ENCODE assay signal across 9 cellular contexts in the genomic region with DNA sequence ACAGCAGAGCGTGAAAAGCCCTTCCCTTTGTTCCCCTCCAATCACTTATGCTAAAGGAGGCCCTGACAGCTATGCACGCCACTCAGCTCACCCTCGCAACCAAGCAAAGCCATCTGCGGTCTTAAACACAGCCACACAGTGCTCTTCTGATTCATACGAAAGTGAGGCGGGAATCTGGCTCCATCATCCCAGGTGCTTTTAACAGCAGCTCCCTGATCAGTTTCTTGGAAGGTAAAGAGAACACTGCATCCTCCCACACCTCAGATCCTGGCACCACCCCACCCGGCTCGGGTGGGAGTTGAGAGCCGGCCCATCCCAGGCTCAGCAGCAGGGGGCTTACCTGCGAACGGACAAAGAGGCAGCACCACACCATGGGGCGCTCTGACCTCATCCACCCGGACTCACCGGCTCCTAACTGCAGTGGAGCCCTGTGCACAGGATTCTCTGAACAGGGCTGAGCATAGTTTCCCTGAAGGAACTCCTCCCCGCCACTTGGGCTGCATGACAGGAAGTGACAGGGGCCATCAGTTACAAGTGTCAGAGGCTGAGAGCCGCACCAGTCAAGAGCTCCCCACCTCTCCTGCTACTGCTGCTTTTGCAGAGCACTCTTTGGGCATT.
DNase-seq lines count a peak whose midpoint lies in the region; ATAC-seq, FAIRE-seq and TF ChIP-seq lines count a peak whose summit lies in the region.
"Had no signal": no experiment of that assay in that cellular context is flagged by ENCODE, and none has a peak within 500 bp of the region (broad histone marks: within the 10 kb centered on the region; RNA-seq: fewer than 3 reads in every experiment).

No MANE protein-coding gene starts in this region.

- no peak for TF ChIP-seq POLR2A in transverse colon (IDR thresholded peaks at IDR 0.05)

- H4K20me1 ChIP-seq in OCI-LY3 (ENCODE audit: insufficient read depth, low read length) (no peaks in the 10 kb centered on the region), SK-N-SH (ENCODE audit: insufficient read depth) (no peaks in the 10 kb centered on the region)

- peak overlapping the region; percentile 98 for H3K4me2 ChIP-seq in OCI-LY3 (ENCODE audit: low read length)
- no peak overlapping the region for H3K4me2 ChIP-seq in SK-N-SH

- no peaks in the 10 kb centered on the region for H3K27me3 Mint-ChIP-seq in natural killer cell (ENCODE audit: low read depth in 2 of 2)

- no peaks in the 10 kb centered on the region for H3K9me3 ChIP-seq in OCI-LY3 (ENCODE audit: insufficient read depth, low read length)
- H3K9me3 ChIP-seq in transverse colon: no peaks in the 10 kb centered on the region
- no peaks in the 10 kb centered on the region for H3K9me3 ChIP-seq in WERI-Rb-1 (ENCODE audit: severe bottlenecking)
- H3K9me3 ChIP-seq in SK-N-SH: no peaks in the 10 kb centered on the region

- H3K4me1 ChIP-seq in OCI-LY3 (ENCODE audit: low read length): peaks cover 61% of the 10 kb centered on the region
- peaks cover 0 to 30% (median 5%) of the 10 kb centered on the region in 4 donors for H3K4me1 ChIP-seq in transverse colon
- H3K4me1 ChIP-seq in SK-N-SH (ENCODE audit: control insufficient read depth in 1 of 2, insufficient read depth in 2 of 2, low read depth in 1 of 2, low read length in 1 of 2): no peaks in the 10 kb centered on the region

- H3K27ac ChIP-seq in OCI-LY3 (ENCODE audit: low read length) (peak overlapping the region; percentile 96), transverse colon (peak overlapping the region; percentile 47 to 55 (median 50)), WERI-Rb-1 (no peak overlapping the region), SK-N-SH (ENCODE audit: low read depth in 2 of 2, low read length in 1 of 2) (no peak overlapping the region)

- DNase-seq in GM18507 (ENCODE audit: extremely low spot score, insufficient read length, low read depth) (peak; percentile 23), activated gamma-delta T cell treated with Interleukin-2 at 50 U/mL for 16 hours (peak; percentile 65), natural killer cell (peak; percentile 54), transverse colon (peak; percentile 49), WERI-Rb-1 (no peak), SK-N-SH (no peak)

- H3K36me3 ChIP-seq in OCI-LY3 (replicated peaks; ENCODE audit: low read depth, low read length) (no peaks in the 10 kb centered on the region), transverse colon (no peaks in the 10 kb centered on the region), WERI-Rb-1 (no peaks in the 10 kb centered on the region), SK-N-SH (replicated peaks in 1 of 2; ENCODE audit: control insufficient read depth in 1 of 2, insufficient read depth in 2 of 2, low read length in 1 of 2) (no peaks in the 10 kb centered on the region)

- TF ChIP-seq RAD21 in SK-N-SH (IDR thresholded peaks at IDR 0.05; ENCODE audit: low read length): no peak

- H3K9me2 ChIP-seq in SK-N-SH: no peaks in the 10 kb centered on the region

- H2AFZ ChIP-seq in OCI-LY3 (ENCODE audit: low read depth, low read length): peak overlapping the region; percentile 73
- H2AFZ ChIP-seq in SK-N-SH (ENCODE audit: low read depth): no peak overlapping the region

- ATAC-seq in HG02885 (IDR thresholded peaks at IDR 0.05; ENCODE audit: poor library complexity, unreplicated experiment): peak; percentile 61
- peak; percentile 93 to 95 (median 93) for ATAC-seq in natural killer cell

- WGBS in transverse colon (ENCODE audit: low coverage in 1 of 2), 2 donors: 71 to 72% methylated on average over 3 to 16 of the region's 16 CpGs
- WGBS in SK-N-SH (ENCODE audit: low lambda C conversion rate): 97% methylated on average over 9 of the region's 16 CpGs

- in situ Hi-C loops in transverse colon (cut with MboI; ENCODE audit: low pct_ligation_motif_present in 1 of 4, low pct_unique_long_range_greater_than_20kb in 1 of 4, low sequenced_read_pairs in 3 of 4): no loop called here

- intact Hi-C loops in natural killer cell (cut with micrococcal nuclease): loop anchor here (5.0 to 10.0 kb wide), 3 partner anchors 49 to 214 kb away; a partner anchor contains a TSS
- intact Hi-C loops in transverse colon (cut with DNase I; ENCODE audit: low total_unique reads): no loop called here

- no peaks in the 10 kb centered on the region for H3K36me3 Mint-ChIP-seq in natural killer cell

- peak overlapping the region; percentile 86 for H3K4me3 Mint-ChIP-seq in natural killer cell

- no peaks in the 10 kb centered on the region for H3K9me3 Mint-ChIP-seq in natural killer cell

- 0 out of 2 replicates have a peak, but pooled peaks cover under 1% of the 10 kb centered on the region for H3K27me3 ChIP-seq in OCI-LY3 (ENCODE audit: low read depth, low read length)
- no peaks in the 10 kb centered on the region for H3K27me3 ChIP-seq in transverse colon
- no peaks in the 10 kb centered on the region for H3K27me3 ChIP-seq in WERI-Rb-1 (ENCODE audit: insufficient read depth, low read depth, severe bottlenecking)
- H3K27me3 ChIP-seq in SK-N-SH (ENCODE audit: insufficient read depth): no peaks in the 10 kb centered on the region

- no peaks in the 10 kb centered on the region for H3F3A ChIP-seq in SK-N-SH (replicated peaks; ENCODE audit: insufficient read depth)

- peaks cover 46 to 57% of the 10 kb centered on the region in 2 donors for H3K4me1 Mint-ChIP-seq in natural killer cell

- CTCF ChIA-PET in SK-N-SH (lab: Yijun Ruan, JAX): no interaction called here

- H3K9ac ChIP-seq in OCI-LY3 (ENCODE audit: low read length): peak overlapping the region; percentile 70
- H3K9ac ChIP-seq in SK-N-SH: no peak overlapping the region

- H3K79me2 ChIP-seq in OCI-LY3 (ENCODE audit: low read length): 0 out of 2 replicates have a peak, but pooled peaks cover 3% of the 10 kb centered on the region
- H3K79me2 ChIP-seq in SK-N-SH (ENCODE audit: insufficient read depth): no peaks in the 10 kb centered on the region

- peak overlapping the region; percentile 77 for H3K4me3 ChIP-seq in OCI-LY3 (ENCODE audit: low read length)
- peak overlapping the region in 2 of 4 donors; percentile 9 to 38 for H3K4me3 ChIP-seq in transverse colon
- no peak overlapping the region for H3K4me3 ChIP-seq in WERI-Rb-1 (ENCODE audit: low read depth, low read length)
- H3K4me3 ChIP-seq in SK-N-SH (ENCODE audit: low read depth in 2 of 2, low read length in 1 of 2): no peak overlapping the region

- peak; percentile 93 for FAIRE-seq in GM18507 (lab: Jason Lieb, UNC)
- FAIRE-seq: keratinocyte had no signal

- TF ChIP-seq EP300 in transverse colon (IDR thresholded peaks at IDR 0.05; ENCODE audit: low read depth) (no peak), SK-N-SH (IDR thresholded peaks at IDR 0.05; ENCODE audit: borderline replicate concordance in 1 of 2, low read depth in 1 of 2, low read length in 1 of 2) (no peak)

- TF ChIP-seq CTCF in OCI-LY3 (IDR thresholded peaks at IDR 0.05; ENCODE audit: low read depth, low read length): peak; percentile 28; the same call in 1 of the 2 replicates
- TF ChIP-seq CTCF in natural killer cell (IDR thresholded peaks at IDR 0.05): no peak
- no peak for TF ChIP-seq CTCF in transverse colon (IDR thresholded peaks at IDR 0.05)
- TF ChIP-seq CTCF in WERI-Rb-1 (IDR thresholded peaks at IDR 0.05; ENCODE audit: low read depth, low read length): no peak
- no peak for TF ChIP-seq CTCF in SK-N-SH (IDR thresholded peaks at IDR 0.05)

- H3K27ac Mint-ChIP-seq in natural killer cell: peak overlapping the region; percentile 80 to 85

- POLR2A ChIA-PET in SK-N-SH (lab: Yijun Ruan, JAX): no interaction called here

TF ChIP-seq in SK-N-SH, 30 proteins besides CTCF, POLR2A, EP300 and RAD21:
- TF ChIP-seq, protein P1, sequence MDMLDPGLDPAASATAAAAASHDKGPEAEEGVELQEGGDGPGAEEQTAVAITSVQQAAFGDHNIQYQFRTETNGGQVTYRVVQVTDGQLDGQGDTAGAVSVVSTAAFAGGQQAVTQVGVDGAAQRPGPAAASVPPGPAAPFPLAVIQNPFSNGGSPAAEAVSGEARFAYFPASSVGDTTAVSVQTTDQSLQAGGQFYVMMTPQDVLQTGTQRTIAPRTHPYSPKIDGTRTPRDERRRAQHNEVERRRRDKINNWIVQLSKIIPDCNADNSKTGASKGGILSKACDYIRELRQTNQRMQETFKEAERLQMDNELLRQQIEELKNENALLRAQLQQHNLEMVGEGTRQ (IDR thresholded peaks at IDR 0.05; ENCODE audit: borderline replicate concordance, low read depth, low read length): no peak
- no peak for TF ChIP-seq RFX5 (IDR thresholded peaks at IDR 0.05; ENCODE audit: low read length)
- TF ChIP-seq TEAD4 (IDR thresholded peaks at IDR 0.05; ENCODE audit: borderline replicate concordance, insufficient read depth): no peak
- TF ChIP-seq, protein P2, sequence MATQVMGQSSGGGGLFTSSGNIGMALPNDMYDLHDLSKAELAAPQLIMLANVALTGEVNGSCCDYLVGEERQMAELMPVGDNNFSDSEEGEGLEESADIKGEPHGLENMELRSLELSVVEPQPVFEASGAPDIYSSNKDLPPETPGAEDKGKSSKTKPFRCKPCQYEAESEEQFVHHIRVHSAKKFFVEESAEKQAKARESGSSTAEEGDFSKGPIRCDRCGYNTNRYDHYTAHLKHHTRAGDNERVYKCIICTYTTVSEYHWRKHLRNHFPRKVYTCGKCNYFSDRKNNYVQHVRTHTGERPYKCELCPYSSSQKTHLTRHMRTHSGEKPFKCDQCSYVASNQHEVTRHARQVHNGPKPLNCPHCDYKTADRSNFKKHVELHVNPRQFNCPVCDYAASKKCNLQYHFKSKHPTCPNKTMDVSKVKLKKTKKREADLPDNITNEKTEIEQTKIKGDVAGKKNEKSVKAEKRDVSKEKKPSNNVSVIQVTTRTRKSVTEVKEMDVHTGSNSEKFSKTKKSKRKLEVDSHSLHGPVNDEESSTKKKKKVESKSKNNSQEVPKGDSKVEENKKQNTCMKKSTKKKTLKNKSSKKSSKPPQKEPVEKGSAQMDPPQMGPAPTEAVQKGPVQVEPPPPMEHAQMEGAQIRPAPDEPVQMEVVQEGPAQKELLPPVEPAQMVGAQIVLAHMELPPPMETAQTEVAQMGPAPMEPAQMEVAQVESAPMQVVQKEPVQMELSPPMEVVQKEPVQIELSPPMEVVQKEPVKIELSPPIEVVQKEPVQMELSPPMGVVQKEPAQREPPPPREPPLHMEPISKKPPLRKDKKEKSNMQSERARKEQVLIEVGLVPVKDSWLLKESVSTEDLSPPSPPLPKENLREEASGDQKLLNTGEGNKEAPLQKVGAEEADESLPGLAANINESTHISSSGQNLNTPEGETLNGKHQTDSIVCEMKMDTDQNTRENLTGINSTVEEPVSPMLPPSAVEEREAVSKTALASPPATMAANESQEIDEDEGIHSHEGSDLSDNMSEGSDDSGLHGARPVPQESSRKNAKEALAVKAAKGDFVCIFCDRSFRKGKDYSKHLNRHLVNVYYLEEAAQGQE (IDR thresholded peaks at IDR 0.05; ENCODE audit: low read depth, low read length): no peak
- no peak for TF ChIP-seq SMC3 (IDR thresholded peaks at IDR 0.05; ENCODE audit: low read depth, low read length)
- TF ChIP-seq FOXM1 (IDR thresholded peaks at IDR 0.05; ENCODE audit: low read depth): no peak
- no peak for TF ChIP-seq YY1 (IDR thresholded peaks at IDR 0.05; ENCODE audit: low read depth)

Comparison
In these comparisons a context has a peak if more than half of its experiments do, and no peak if none do; other contexts are left out.
1. DNase-seq: peak in GM18507 (single experiment), activated gamma-delta T cell treated with Interleukin-2 at 50 U/mL for 16 hours (single experiment), natural killer cell (single experiment) and transverse colon (single experiment); none in WERI-Rb-1 (single experiment) and SK-N-SH (single experiment).
2. H3K27ac ChIP-seq: peak in OCI-LY3 (single experiment) and transverse colon (4 of 4); none in WERI-Rb-1 (single experiment) and SK-N-SH (0 of 2).